Comparison of ENCODE assay signal across 25 cellular contexts in genomic region chr21:33663241-33663640, GRCh38.
"Had no signal": no experiment of that assay in that cellular context is flagged by ENCODE, and none has a peak within 500 bp of the region (broad histone marks: within the 10 kb centered on the region; RNA-seq: fewer than 3 reads in every experiment).

No MANE protein-coding gene starts in this region.

- H3K36me3 Mint-ChIP-seq: stimulated activated memory B cell treated with anti-CD40 and anti-IgM and Interleukin-4, amounts not matched to agents 10 μg/mL and 1 μg/mL and 100 μg/mL, for 72 hours had no signal

- H3K9ac ChIP-seq: neural progenitor cell, parathyroid adenoma had no signal

- H3K27ac ChIP-seq: coronary artery, esophagus squamous epithelium, left lung, neural progenitor cell, parathyroid adenoma, prostate gland, right atrium auricular region, sigmoid colon, thoracic aorta, tibial nerve, upper lobe of left lung had no signal

- H3K36me3 ChIP-seq: esophagus squamous epithelium, left lung, neural progenitor cell, prostate gland, right atrium auricular region, sigmoid colon, thoracic aorta, tibial nerve, upper lobe of left lung had no signal

- H3K27me3 ChIP-seq: esophagus squamous epithelium, left lung, neural progenitor cell, right atrium auricular region, sigmoid colon, tibial nerve, upper lobe of left lung had no signal

- H3K9me3 ChIP-seq: esophagus squamous epithelium, left lung, prostate gland, right atrium auricular region, sigmoid colon, thoracic aorta, tibial nerve, upper lobe of left lung had no signal

- H3K4me3 Mint-ChIP-seq: naive thymus-derived CD4-positive, alpha-beta T cell; nephron; neural progenitor cell; stimulated activated memory B cell treated with anti-CD40 and anti-IgM and Interleukin-4, amounts not matched to agents 10 μg/mL and 1 μg/mL and 100 μg/mL, for 72 hours had no signal

- DNase-seq: dermis blood vessel endothelial cell; effector memory CD4-positive, alpha-beta T cell; erythroblast; esophagus squamous epithelium; hypothalamus; kidney; left lung; mesendoderm; midbrain; naive thymus-derived CD4-positive, alpha-beta T cell; sigmoid colon; stimulated activated CD4-positive, alpha-beta T cell treated with anti-CD3 and anti-CD28 coated beads, Interleukin-4, amount 100 ng/mL, for 4 hours; stimulated activated naive CD8-positive, alpha-beta T cell treated with anti-CD3 and anti-CD28 coated beads, Interleukin-15, Interleukin-2, amounts not matched to agents 100 U/mL and 50 U/mL, for 24 hours; upper lobe of left lung had no signal

- H3K27ac Mint-ChIP-seq: naive thymus-derived CD4-positive, alpha-beta T cell; nephron; neural progenitor cell; stimulated activated memory B cell treated with anti-CD40 and anti-IgM and Interleukin-4, amounts not matched to agents 10 μg/mL and 1 μg/mL and 100 μg/mL, for 72 hours had no signal

- H3K9me3 Mint-ChIP-seq: stimulated activated memory B cell treated with anti-CD40 and anti-IgM and Interleukin-4, amounts not matched to agents 10 μg/mL and 1 μg/mL and 100 μg/mL, for 72 hours had no signal

- H3K4me3 ChIP-seq: coronary artery, esophagus squamous epithelium, left lung, neural progenitor cell, prostate gland, right atrium auricular region, sigmoid colon, thoracic aorta, tibial nerve, upper lobe of left lung had no signal

- FAIRE-seq: frontal cortex, kidney, urothelium cell line had no signal

- H3K4me2 ChIP-seq: neural progenitor cell had no signal

- H3K4me1 Mint-ChIP-seq: neural progenitor cell; stimulated activated memory B cell treated with anti-CD40 and anti-IgM and Interleukin-4, amounts not matched to agents 10 μg/mL and 1 μg/mL and 100 μg/mL, for 72 hours had no signal

- ATAC-seq: left lung; naive thymus-derived CD4-positive, alpha-beta T cell; stimulated activated memory B cell treated with anti-CD40 and anti-IgM and Interleukin-4, amounts not matched to agents 10 μg/mL and 1 μg/mL and 100 μg/mL, for 72 hours; stimulated activated naive CD8-positive, alpha-beta T cell treated with anti-CD3 and anti-CD28 coated beads, Interleukin-15, Interleukin-2, amounts not matched to agents 100 U/mL and 50 U/mL, for 24 hours had no signal

- H3K4me1 ChIP-seq: neural progenitor cell, prostate gland had no signal

- H2AFZ ChIP-seq: neural progenitor cell, parathyroid adenoma had no signal
